ENCODE assay signal across 11 cellular contexts in genomic region chr3:56795097-56795806, GRCh38. TPM values are rescaled to one million over a fixed set of nuclear protein-coding genes. Genes with fewer than 3 reads are reported as not detected.
DNase-seq lines count a peak whose midpoint lies in the region; ATAC-seq and TF ChIP-seq lines count a peak whose summit lies in the region.
"Had no signal": no experiment of that assay in that cellular context is flagged by ENCODE, and none has a peak within 500 bp of the region (broad histone marks: within the 10 kb centered on the region; RNA-seq: fewer than 3 reads in every experiment).

No MANE protein-coding gene starts in this region.

- peaks cover 46% of the 10 kb centered on the region for H3K36me3 Mint-ChIP-seq in CD4-positive, alpha-beta T cell (ENCODE audit: low read depth)
- peaks cover 0 to 49% (median 8%) of the 10 kb centered on the region in 5 donors for H3K36me3 Mint-ChIP-seq in naive thymus-derived CD4-positive, alpha-beta T cell

- no TSS peak for BruUV-seq in PC-3 (replicated peaks; lab: Mats Ljungman, UMichigan)

- POLR2A ChIA-PET in CD4-positive, alpha-beta T cell (lab: Charles Lee) = interaction anchor here (0.7 kb wide), 1 partner anchor 36 kb away, joined by 5 read pairs; no protein-coding TSS in a partner anchor
- POLR2A ChIA-PET in PC-3 (lab: Charles Lee; ENCODE audit: unreplicated experiment) = no interaction called here
- POLR2A ChIA-PET in naive thymus-derived CD4-positive, alpha-beta T cell (lab: Charles Lee) = interaction anchor here (12.4 kb wide), 1 partner anchor 10 kb away, joined by 286 read pairs; no protein-coding TSS in a partner anchor

- no peak overlapping the region for H3K4me2 ChIP-seq in PC-3 (ENCODE audit: low read length)
- H3K4me2 ChIP-seq: SK-N-SH had no signal

- peaks cover 18% of the 10 kb centered on the region for H3K4me1 ChIP-seq in PC-3 (ENCODE audit: insufficient read depth, low read length)
- H3K4me1 ChIP-seq in colonic mucosa = peaks cover 5% of the 10 kb centered on the region
- peaks cover 52 to 66% of the 10 kb centered on the region in 2 donors for H3K4me1 ChIP-seq in naive thymus-derived CD4-positive, alpha-beta T cell (ENCODE audit: control insufficient read depth in 2 of 2, insufficient read depth in 2 of 2, low read length in 2 of 2)

- H3K27me3 Mint-ChIP-seq in CD4-positive, alpha-beta T cell = no peaks in the 10 kb centered on the region
- no peaks in the 10 kb centered on the region for H3K27me3 Mint-ChIP-seq in naive thymus-derived CD4-positive, alpha-beta T cell

- no peaks in the 10 kb centered on the region for H3K9me3 ChIP-seq in CD4-positive, alpha-beta T cell (ENCODE audit: control insufficient read depth, low read length)
- H3K9me3 ChIP-seq in PC-3 (ENCODE audit: low read length) = no peaks in the 10 kb centered on the region
- H3K9me3 ChIP-seq in colonic mucosa = no peaks in the 10 kb centered on the region
- no peaks in the 10 kb centered on the region for H3K9me3 ChIP-seq in naive thymus-derived CD4-positive, alpha-beta T cell (ENCODE audit: control insufficient read depth in 2 of 3, low read length in 3 of 3)
- H3K9me3 ChIP-seq: HAP-1, SK-N-SH had no signal

- TF ChIP-seq CTCF in CD4-positive, alpha-beta T cell (IDR thresholded peaks at IDR 0.05) = no peak
- TF ChIP-seq CTCF in PC-3 (conservative IDR thresholded peaks at IDR 0.05; ENCODE audit: low read depth, low read length) = no peak
- no peak for TF ChIP-seq CTCF in colonic mucosa (IDR thresholded peaks at IDR 0.05)

- H3K79me2 ChIP-seq in PC-3 (ENCODE audit: low read length) = no peaks in the 10 kb centered on the region

- H3K4me1 Mint-ChIP-seq in CD4-positive, alpha-beta T cell (ENCODE audit: low read depth) = peaks cover 88% of the 10 kb centered on the region
- H3K4me1 Mint-ChIP-seq in naive thymus-derived CD4-positive, alpha-beta T cell = peaks cover 57 to 92% (median 85%) of the 10 kb centered on the region in 7 donors

- H3K9me3 Mint-ChIP-seq in CD4-positive, alpha-beta T cell = no peaks in the 10 kb centered on the region
- H3K9me3 Mint-ChIP-seq in naive thymus-derived CD4-positive, alpha-beta T cell = peaks cover 0 to 2% (median 0%) of the 10 kb centered on the region in 11 donors

- H3K9me2 ChIP-seq in PC-3 (replicated peaks; ENCODE audit: low read length) = no peaks in the 10 kb centered on the region
- H3K9me2 ChIP-seq: SK-N-SH had no signal

- H3K9ac ChIP-seq in PC-3 (ENCODE audit: low read length) (no peak overlapping the region), colonic mucosa (ENCODE audit: low read depth in 2 of 2, low read length in 2 of 2) (no peak overlapping the region)
- H3K9ac ChIP-seq: SK-N-SH had no signal

- DNase-seq in CD4-positive, alpha-beta T cell = no peak
- DNase-seq in PC-3 = peak; percentile 8
- no peak for DNase-seq in colonic mucosa
- no peak for DNase-seq in naive thymus-derived CD4-positive, alpha-beta T cell
- no peak for DNase-seq in NCI-H446 (lab: John Stamatoyannopoulos, UW)
- no peak for DNase-seq in NCI-H2081 (lab: John Stamatoyannopoulos, UW)
- DNase-seq: hippocampal formation, SK-N-SH had no signal

- peak overlapping the region; percentile 6 for H3K27ac ChIP-seq in CD4-positive, alpha-beta T cell (ENCODE audit: low read depth, low read length)
- H3K27ac ChIP-seq in PC-3 (ENCODE audit: low read length) = no peak overlapping the region
- H3K27ac ChIP-seq in colonic mucosa = peak overlapping the region; percentile 34
- H3K27ac ChIP-seq in naive thymus-derived CD4-positive, alpha-beta T cell (ENCODE audit: low read depth, low read length) = peak overlapping the region; percentile 83

- CTCF ChIA-PET in CD4-positive, alpha-beta T cell (lab: Charles Lee) = interaction anchor here (0.5 to 1.2 kb wide), 2 partner anchors 37 to 80 kb away, joined by 3 to 4 read pairs; no protein-coding TSS in a partner anchor
- CTCF ChIA-PET in PC-3 (lab: Charles Lee) = interaction anchor here (0.7 kb wide), 1 partner anchor 128 kb away, joined by 6 read pairs; no protein-coding TSS in a partner anchor
- CTCF ChIA-PET in naive thymus-derived CD4-positive, alpha-beta T cell (lab: Charles Lee) = interaction anchor here (0.6 kb wide), 1 partner anchor 42 kb away, joined by 4 read pairs; no protein-coding TSS in a partner anchor

- no peak overlapping the region for H2AFZ ChIP-seq in PC-3 (ENCODE audit: low read length)

- no peak for ATAC-seq in CD4-positive, alpha-beta T cell (ENCODE audit: poor library complexity)
- no peak for ATAC-seq in PC-3
- ATAC-seq in naive thymus-derived CD4-positive, alpha-beta T cell = no peak
- ATAC-seq in HG02759 (IDR thresholded peaks at IDR 0.05; ENCODE audit: unreplicated experiment) = no peak
- no peak for ATAC-seq in GM21576 (IDR thresholded peaks at IDR 0.05; ENCODE audit: unreplicated experiment)

- H3K36me3 ChIP-seq in PC-3 (ENCODE audit: low read depth, low read length) (no peaks in the 10 kb centered on the region), colonic mucosa (no peaks in the 10 kb centered on the region)
- H3K36me3 ChIP-seq in naive thymus-derived CD4-positive, alpha-beta T cell (ENCODE audit: control insufficient read depth in 2 of 3, insufficient read depth in 3 of 3, low read length in 3 of 3) = no peaks in the 10 kb centered on the region
- H3K36me3 ChIP-seq: HAP-1 had no signal

- intact Hi-C loops in CD4-positive, alpha-beta T cell (cut with DNase I, micrococcal nuclease) = no loop called here
- intact Hi-C loops in PC-3 (cut with micrococcal nuclease) (no loop called here), colonic mucosa (cut with DNase I) (no loop called here)
- intact Hi-C loops in naive thymus-derived CD4-positive, alpha-beta T cell (cut with micrococcal nuclease) = no loop called here

- H3K4me3 ChIP-seq in PC-3 (ENCODE audit: low read length) = no peak overlapping the region
- H3K4me3 ChIP-seq in colonic mucosa = no peak overlapping the region
- no peak overlapping the region for H3K4me3 ChIP-seq in naive thymus-derived CD4-positive, alpha-beta T cell (ENCODE audit: low read length)
- H3K4me3 ChIP-seq: HAP-1 had no signal

- peak overlapping the region; percentile 95 for H3K4me3 Mint-ChIP-seq in CD4-positive, alpha-beta T cell
- H3K4me3 Mint-ChIP-seq in naive thymus-derived CD4-positive, alpha-beta T cell = peak overlapping the region in 9 of 10 donors; percentile 12 to 98 (median 95)

- H3F3A ChIP-seq in PC-3 (ENCODE audit: low read length, unreplicated experiment) = no peaks in the 10 kb centered on the region

- no peaks in the 10 kb centered on the region for H3K27me3 ChIP-seq in CD4-positive, alpha-beta T cell (ENCODE audit: control insufficient read depth, insufficient read depth, low read length)
- no peaks in the 10 kb centered on the region for H3K27me3 ChIP-seq in PC-3 (ENCODE audit: low read length)
- no peaks in the 10 kb centered on the region for H3K27me3 ChIP-seq in colonic mucosa
- no peaks in the 10 kb centered on the region for H3K27me3 ChIP-seq in naive thymus-derived CD4-positive, alpha-beta T cell (ENCODE audit: control insufficient read depth in 2 of 2, insufficient read depth in 2 of 2, low read length in 2 of 2)

- 0 out of 2 replicates have a peak, but pooled peaks cover 4% of the 10 kb centered on the region for H4K20me1 ChIP-seq in PC-3 (ENCODE audit: low read length)

- H3K27ac Mint-ChIP-seq in CD4-positive, alpha-beta T cell = peak overlapping the region; percentile 89
- H3K27ac Mint-ChIP-seq in naive thymus-derived CD4-positive, alpha-beta T cell = peak overlapping the region; percentile 74 to 93 (median 85)

RNA-seq across cellular contexts. Expression of gene ARHGEF3, which starts 6.5 kb away (rescaled TPM):
- 10 to 100 TPM; 46.4 to 46.6 TPM for total RNA-seq in CD4-positive, alpha-beta T cell
- total RNA-seq in PC-3 (2014; rRNA removed) (8.7 and 12.6 TPM in 2 replicates), colonic mucosa (10 to 100 TPM; 10.2 to 14.7 TPM)
- 10 to 100 TPM; 79.6 to 99.7 (median 87.0) TPM for total RNA-seq in naive thymus-derived CD4-positive, alpha-beta T cell
- polyA plus RNA-seq in naive thymus-derived CD4-positive, alpha-beta T cell = 10 to 100 TPM; 78.8 to 94.7 TPM
